ENCODE assay signal across 22 cellular contexts in genomic region chr12:131559517-131560516, GRCh38.
A peak's percentile ranks its signal among the peaks of the same experiment; 100 is the strongest.
DNase-seq lines count a peak whose midpoint lies in the region; ATAC-seq and TF ChIP-seq lines count a peak whose summit lies in the region.
"Had no signal": no experiment of that assay in that cellular context is flagged by ENCODE, and none has a peak within 500 bp of the region (broad histone marks: within the 10 kb centered on the region; RNA-seq: fewer than 3 reads in every experiment).

No MANE protein-coding gene starts in this region.

- TF ChIP-seq CTCF in HEK293 (tag by site-specific recombination; IDR thresholded peaks at IDR 0.05): no peak
- no peak for TF ChIP-seq CTCF in omental fat pad (IDR thresholded peaks at IDR 0.05)

- H3K4me3 ChIP-seq in HEK293 (ENCODE audit: low read depth, low read length) (no peak overlapping the region), aorta (ENCODE audit: low read length in 2 of 2) (no peak overlapping the region)
- H3K4me3 ChIP-seq: esophagus squamous epithelium, psoas muscle, transverse colon had no signal

- no peaks in the 10 kb centered on the region for H3K36me3 Mint-ChIP-seq in natural killer cell treated with Interleukin-12 subunit alpha and Interleukin-12 subunit beta and Interleukin-15 and Interleukin-18, amount 100 ng/mL, for 72 hours
- H3K36me3 Mint-ChIP-seq: natural killer cell had no signal

- intact Hi-C loops in aorta (cut with DNase I): no loop called here

- peak; percentile 4 for DNase-seq in NCI-H748 (lab: John Stamatoyannopoulos, UW; ENCODE audit: unreplicated experiment)
- no peak for DNase-seq in NCI-H748 treated with DMSO at 0.1 percent for 48 hours (lab: John Stamatoyannopoulos, UW)
- peak; percentile 39 for DNase-seq in SW480 (ENCODE audit: low spot score)
- no peak for DNase-seq in natural killer cell treated with Interleukin-12 subunit alpha and Interleukin-12 subunit beta and Interleukin-15 and Interleukin-18, amount 100 ng/mL, for 72 hours (ENCODE audit: low spot score)
- DNase-seq in omental fat pad (ENCODE audit: low spot score): no peak
- DNase-seq in dedifferentiated amniotic fluid mesenchymal stem cell (ENCODE audit: extremely low spot score): no peak
- DNase-seq in aorta: no peak
- DNase-seq: amniotic stem cell; central memory CD4-positive, alpha-beta T cell; effector CD4-positive, alpha-beta T cell; esophagus squamous epithelium; glutamatergic neuron; KG1; natural killer cell; NCI-H1092 treated with DMSO at 0.1 percent for 48 hours; NCI-H774; psoas muscle; transverse colon had no signal

- ATAC-seq in natural killer cell treated with Interleukin-12 subunit alpha and Interleukin-12 subunit beta and Interleukin-15 and Interleukin-18, amount 100 ng/mL, for 72 hours: peak; percentile 41 to 68
- no peak for ATAC-seq in omental fat pad (ENCODE audit: low FRiP score)
- no peak for ATAC-seq in aorta (ENCODE audit: low FRiP score)
- ATAC-seq: psoas muscle had no signal

- peaks cover 0 to 3% of the 10 kb centered on the region in 2 donors for H3K4me1 Mint-ChIP-seq in natural killer cell treated with Interleukin-12 subunit alpha and Interleukin-12 subunit beta and Interleukin-15 and Interleukin-18, amount 100 ng/mL, for 72 hours (ENCODE audit: low read depth in 2 of 2)
- H3K4me1 Mint-ChIP-seq: natural killer cell had no signal

- no peaks in the 10 kb centered on the region for H3K27me3 ChIP-seq in aorta (ENCODE audit: control insufficient read depth in 1 of 2, insufficient read depth in 2 of 2, low read length in 1 of 2)
- H3K27me3 ChIP-seq: transverse colon had no signal

- H3K9me3 Mint-ChIP-seq in natural killer cell treated with Interleukin-12 subunit alpha and Interleukin-12 subunit beta and Interleukin-15 and Interleukin-18, amount 100 ng/mL, for 72 hours: no peaks in the 10 kb centered on the region
- H3K9me3 Mint-ChIP-seq: activated T-helper 2 cell treated with anti-CD3 and anti-CD28 coated beads, Interferon-gamma antibody, Interleukin-2, Interleukin-4, amounts not matched to agents 10 μg/mL and 5 μg/mL and 100 μg/mL, durations not matched to agents 14 hours and 24 hours and 36 hours; natural killer cell had no signal

- H3K27me3 Mint-ChIP-seq in natural killer cell treated with Interleukin-12 subunit alpha and Interleukin-12 subunit beta and Interleukin-15 and Interleukin-18, amount 100 ng/mL, for 72 hours: no peaks in the 10 kb centered on the region

- H3K9me3 ChIP-seq in HEK293 (ENCODE audit: control insufficient read depth, insufficient read depth, low read depth, low read length) (no peaks in the 10 kb centered on the region), aorta (ENCODE audit: control insufficient read depth, low read length) (no peaks in the 10 kb centered on the region)
- H3K9me3 ChIP-seq: esophagus squamous epithelium, psoas muscle, transverse colon had no signal

- H3K27ac ChIP-seq in HEK293 (ENCODE audit: extremely low read depth, low read depth, low read length) (no peak overlapping the region), aorta (ENCODE audit: low read depth in 1 of 2, low read length in 2 of 2) (no peak overlapping the region)
- H3K27ac ChIP-seq: C4-2B, esophagus squamous epithelium, psoas muscle, transverse colon, VCaP had no signal

- no peak overlapping the region for H3K27ac Mint-ChIP-seq in natural killer cell treated with Interleukin-12 subunit alpha and Interleukin-12 subunit beta and Interleukin-15 and Interleukin-18, amount 100 ng/mL, for 72 hours
- H3K27ac Mint-ChIP-seq: activated T-helper 2 cell treated with anti-CD3 and anti-CD28 coated beads, Interferon-gamma antibody, Interleukin-2, Interleukin-4, amounts not matched to agents 10 μg/mL and 5 μg/mL and 100 μg/mL, durations not matched to agents 14 hours and 24 hours and 36 hours; natural killer cell had no signal

- H3K4me1 ChIP-seq in HEK293 (ENCODE audit: control insufficient read depth, insufficient read depth, low read length) (no peaks in the 10 kb centered on the region), aorta (ENCODE audit: control insufficient read depth in 1 of 2, insufficient read depth in 2 of 2, low read length in 2 of 2) (no peaks in the 10 kb centered on the region)
- H3K4me1 ChIP-seq: psoas muscle, transverse colon had no signal

- POLR2A ChIA-PET in HEK293 (lab: Yijun Ruan, JAX): no interaction called here

- no peaks in the 10 kb centered on the region for H3K36me3 ChIP-seq in HEK293 (ENCODE audit: control insufficient read depth in 2 of 2, insufficient read depth in 1 of 2, low read length in 2 of 2)
- no peaks in the 10 kb centered on the region for H3K36me3 ChIP-seq in aorta (ENCODE audit: control insufficient read depth in 1 of 2, insufficient read depth in 2 of 2, low read length in 1 of 2)
- H3K36me3 ChIP-seq: esophagus squamous epithelium, transverse colon had no signal

- H3K4me3 Mint-ChIP-seq in natural killer cell treated with Interleukin-12 subunit alpha and Interleukin-12 subunit beta and Interleukin-15 and Interleukin-18, amount 100 ng/mL, for 72 hours: no peak overlapping the region
- H3K4me3 Mint-ChIP-seq: natural killer cell had no signal

- 81 to 85% methylated on average over 14 to 16 of the region's 17 CpGs for WGBS in aorta, 2 donors

- CTCF ChIA-PET in HEK293 (lab: Yijun Ruan, JAX): no interaction called here

TF ChIP-seq in HEK293, 187 proteins besides CTCF, POLR2A, EP300 and RAD21:
- TF ChIP-seq ZNF701 (tag by site-specific recombination; IDR thresholded peaks at IDR 0.05): no peak
- no peak for TF ChIP-seq KLF9 (tag by site-specific recombination; IDR thresholded peaks at IDR 0.05; ENCODE audit: low read depth)
- TF ChIP-seq, protein P1, sequence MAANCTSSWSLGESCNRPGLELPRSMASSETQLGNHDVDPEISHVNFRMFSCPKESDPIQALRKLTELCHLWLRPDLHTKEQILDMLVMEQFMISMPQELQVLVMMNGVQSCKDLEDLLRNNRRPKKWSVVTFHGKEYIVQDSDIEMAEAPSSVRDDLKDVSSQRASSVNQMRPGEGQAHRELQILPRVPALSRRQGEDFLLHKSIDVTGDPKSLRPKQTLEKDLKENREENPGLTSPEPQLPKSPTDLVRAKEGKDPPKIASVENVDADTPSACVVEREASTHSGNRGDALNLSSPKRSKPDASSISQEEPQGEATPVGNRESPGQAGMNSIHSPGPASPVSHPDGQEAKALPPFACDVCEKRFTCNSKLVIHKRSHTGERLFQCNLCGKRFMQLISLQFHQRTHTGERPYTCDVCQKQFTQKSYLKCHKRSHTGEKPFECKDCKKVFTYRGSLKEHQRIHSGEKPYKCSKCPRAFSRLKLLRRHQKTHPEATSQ (tag by site-specific recombination; IDR thresholded peaks at IDR 0.05): no peak
- no peak for TF ChIP-seq SP7 (tag by site-specific recombination; IDR thresholded peaks at IDR 0.05)
- no peak for TF ChIP-seq ZNF624 (tag by site-specific recombination; IDR thresholded peaks at IDR 0.05)
- peak; percentile 91 for TF ChIP-seq KLF1 (tag by site-specific recombination; IDR thresholded peaks at IDR 0.05)

Comparison
In these comparisons a context has a peak if more than half of its experiments do, and no peak if none do; other contexts are left out.
1. DNase-seq: peak in NCI-H748 (single experiment) and SW480 (single experiment); none in NCI-H748 treated with DMSO at 0.1 percent for 48 hours (single experiment), natural killer cell treated with Interleukin-12 subunit alpha and Interleukin-12 subunit beta and Interleukin-15 and Interleukin-18, amount 100 ng/mL, for 72 hours (single experiment), omental fat pad (single experiment), dedifferentiated amniotic fluid mesenchymal stem cell (single experiment) and aorta (0 of 2).
2. ATAC-seq: peak in natural killer cell treated with Interleukin-12 subunit alpha and Interleukin-12 subunit beta and Interleukin-15 and Interleukin-18, amount 100 ng/mL, for 72 hours (2 of 2); none in omental fat pad (single experiment) and aorta (single experiment).